Comparison of ENCODE assay signal across 1 cellular context in the genomic region with DNA sequence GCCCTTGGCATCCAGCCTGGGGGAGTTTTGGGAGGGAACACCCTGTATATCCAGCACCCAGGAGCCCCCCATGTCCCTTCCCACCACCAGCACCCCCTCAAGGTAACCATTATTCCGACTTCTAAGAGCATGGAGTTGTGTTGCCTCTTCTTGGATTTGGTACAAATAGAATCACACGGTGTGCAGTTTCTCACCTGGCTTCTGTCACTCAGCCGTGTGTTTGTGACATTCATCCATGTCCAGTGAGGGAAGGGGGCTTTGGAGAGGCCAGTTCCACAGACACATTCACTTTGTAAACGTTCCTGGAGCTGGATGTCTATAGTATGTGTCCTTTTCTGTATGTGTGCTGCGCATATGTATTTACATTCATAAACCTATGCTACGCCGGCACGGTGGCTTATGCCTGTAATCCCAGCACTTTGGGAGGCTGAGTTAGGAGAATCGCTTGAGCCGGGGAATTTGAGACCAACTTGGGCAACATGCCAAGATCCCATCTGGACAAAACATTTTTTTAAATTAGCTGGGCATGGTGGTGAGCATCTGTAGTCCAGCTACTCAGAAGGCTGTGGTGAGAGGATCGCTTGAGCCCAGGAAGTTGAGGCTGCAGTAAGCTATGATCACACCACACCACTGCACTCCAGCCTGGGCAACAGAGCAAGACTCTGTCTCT.
TF ChIP-seq lines count a peak whose summit lies in the region.

No MANE protein-coding gene starts in this region.

TF ChIP-seq in WTC11, 78 proteins besides CTCF, POLR2A, EP300 and RAD21 (continued from another document):
- TF ChIP-seq, protein P1, sequence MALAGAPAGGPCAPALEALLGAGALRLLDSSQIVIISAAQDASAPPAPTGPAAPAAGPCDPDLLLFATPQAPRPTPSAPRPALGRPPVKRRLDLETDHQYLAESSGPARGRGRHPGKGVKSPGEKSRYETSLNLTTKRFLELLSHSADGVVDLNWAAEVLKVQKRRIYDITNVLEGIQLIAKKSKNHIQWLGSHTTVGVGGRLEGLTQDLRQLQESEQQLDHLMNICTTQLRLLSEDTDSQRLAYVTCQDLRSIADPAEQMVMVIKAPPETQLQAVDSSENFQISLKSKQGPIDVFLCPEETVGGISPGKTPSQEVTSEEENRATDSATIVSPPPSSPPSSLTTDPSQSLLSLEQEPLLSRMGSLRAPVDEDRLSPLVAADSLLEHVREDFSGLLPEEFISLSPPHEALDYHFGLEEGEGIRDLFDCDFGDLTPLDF (CRISPR knock-in tag; IDR thresholded peaks at IDR 0.05), result no peak
